9 cellular contexts compared by ENCODE assay signal in the genomic region with DNA sequence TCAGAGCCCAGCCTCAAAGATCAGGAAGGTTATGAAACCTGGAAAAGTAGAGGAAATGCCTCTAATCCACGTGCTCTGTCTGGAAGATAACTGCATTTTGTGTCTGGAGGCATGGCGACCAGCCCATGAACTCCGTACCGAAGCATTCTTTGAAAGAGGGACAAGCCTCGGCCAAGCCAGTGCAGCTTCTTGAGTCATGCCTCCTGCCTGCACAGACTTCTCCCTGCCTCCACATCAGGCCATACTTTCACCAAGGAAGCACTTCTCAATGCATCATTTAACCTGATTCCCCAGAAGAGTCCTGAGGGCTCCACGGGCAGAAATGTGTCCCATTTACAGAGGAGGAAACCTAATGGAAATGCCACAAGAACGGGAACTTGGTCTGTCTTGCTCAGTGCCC.
A peak's percentile ranks its signal among the peaks of the same experiment; 100 is the strongest.
DNase-seq lines count a peak whose midpoint lies in the region; ATAC-seq and TF ChIP-seq lines count a peak whose summit lies in the region.
"Had no signal": no experiment of that assay in that cellular context is flagged by ENCODE, and none has a peak within 500 bp of the region (broad histone marks: within the 10 kb centered on the region; RNA-seq: fewer than 3 reads in every experiment).

No MANE protein-coding gene starts in this region.

- no peak for ATAC-seq in stimulated activated naive CD8-positive, alpha-beta T cell treated with anti-CD3 and anti-CD28 coated beads, Interleukin-15, Interleukin-2, amounts not matched to agents 100 U/mL and 50 U/mL, for 24 hours
- ATAC-seq in GM21786 (IDR thresholded peaks at IDR 0.05; ENCODE audit: unreplicated experiment) (no peak), GM21737 (IDR thresholded peaks at IDR 0.05; ENCODE audit: unreplicated experiment) (no peak), HG03469 (IDR thresholded peaks at IDR 0.05; ENCODE audit: unreplicated experiment) (no peak)

- peaks cover 58% of the 10 kb centered on the region for H3K36me3 Mint-ChIP-seq in stimulated activated naive CD8-positive, alpha-beta T cell treated with anti-CD3 and anti-CD28 coated beads, Interleukin-15, Interleukin-2, amounts not matched to agents 100 ng/mL and 50 ng/mL, for 24 hours (ENCODE audit: low read depth)

- peak overlapping the region; percentile 91 for H3K9ac ChIP-seq in muscle layer of colon (ENCODE audit: low read length)

- H3K9me3 ChIP-seq in muscle layer of colon (ENCODE audit: low read length) = no peaks in the 10 kb centered on the region

- H3K27ac ChIP-seq in coronary artery = peak overlapping the region; percentile 97 to 100
- peak overlapping the region; percentile 94 for H3K27ac ChIP-seq in muscle layer of colon (ENCODE audit: low read depth, low read length)
- H3K27ac ChIP-seq: C4-2B had no signal

- peak overlapping the region; percentile 89 for H3K4me3 ChIP-seq in coronary artery
- H3K4me3 ChIP-seq in muscle layer of colon (ENCODE audit: low read depth in 1 of 2, low read length in 2 of 2) = peak overlapping the region; percentile 11 to 85

- H3K27me3 ChIP-seq in muscle layer of colon (ENCODE audit: control insufficient read depth in 1 of 2, insufficient read depth in 2 of 2, low read length in 2 of 2) = no peaks in the 10 kb centered on the region

- peaks cover 56% of the 10 kb centered on the region for H3K4me1 Mint-ChIP-seq in stimulated activated naive CD8-positive, alpha-beta T cell treated with anti-CD3 and anti-CD28 coated beads, Interleukin-15, Interleukin-2, amounts not matched to agents 100 ng/mL and 50 ng/mL, for 24 hours (ENCODE audit: low read depth)

- peaks cover 68% of the 10 kb centered on the region for H3K4me1 ChIP-seq in muscle layer of colon (ENCODE audit: insufficient read depth, low read length)

- no peaks in the 10 kb centered on the region for H3K27me3 Mint-ChIP-seq in stimulated activated naive CD8-positive, alpha-beta T cell treated with anti-CD3 and anti-CD28 coated beads, Interleukin-15, Interleukin-2, amounts not matched to agents 100 ng/mL and 50 ng/mL, for 24 hours

- peak overlapping the region; percentile 86 for H3K4me3 Mint-ChIP-seq in stimulated activated naive CD8-positive, alpha-beta T cell treated with anti-CD3 and anti-CD28 coated beads, Interleukin-15, Interleukin-2, amounts not matched to agents 100 ng/mL and 50 ng/mL, for 24 hours

- TF ChIP-seq CTCF in coronary artery (IDR thresholded peaks at IDR 0.05) = no peak

- H3K36me3 ChIP-seq in muscle layer of colon (ENCODE audit: insufficient read depth, low read length) = peaks cover 40% of the 10 kb centered on the region

- peak overlapping the region; percentile 34 for H3K27ac Mint-ChIP-seq in stimulated activated naive CD8-positive, alpha-beta T cell treated with anti-CD3 and anti-CD28 coated beads, Interleukin-15, Interleukin-2, amounts not matched to agents 100 ng/mL and 50 ng/mL, for 24 hours

- peaks cover 4% of the 10 kb centered on the region for H3K9me3 Mint-ChIP-seq in stimulated activated naive CD8-positive, alpha-beta T cell treated with anti-CD3 and anti-CD28 coated beads, Interleukin-15, Interleukin-2, amounts not matched to agents 100 ng/mL and 50 ng/mL, for 24 hours

- DNase-seq in stimulated activated naive CD8-positive, alpha-beta T cell treated with anti-CD3 and anti-CD28 coated beads, Interleukin-15, Interleukin-2, amounts not matched to agents 100 U/mL and 50 U/mL, for 24 hours = no peak
- DNase-seq in coronary artery (ENCODE audit: low spot score) (no peak), NCI-H1930 (lab: John Stamatoyannopoulos, UW) (no peak)
